In the genomic region with DNA sequence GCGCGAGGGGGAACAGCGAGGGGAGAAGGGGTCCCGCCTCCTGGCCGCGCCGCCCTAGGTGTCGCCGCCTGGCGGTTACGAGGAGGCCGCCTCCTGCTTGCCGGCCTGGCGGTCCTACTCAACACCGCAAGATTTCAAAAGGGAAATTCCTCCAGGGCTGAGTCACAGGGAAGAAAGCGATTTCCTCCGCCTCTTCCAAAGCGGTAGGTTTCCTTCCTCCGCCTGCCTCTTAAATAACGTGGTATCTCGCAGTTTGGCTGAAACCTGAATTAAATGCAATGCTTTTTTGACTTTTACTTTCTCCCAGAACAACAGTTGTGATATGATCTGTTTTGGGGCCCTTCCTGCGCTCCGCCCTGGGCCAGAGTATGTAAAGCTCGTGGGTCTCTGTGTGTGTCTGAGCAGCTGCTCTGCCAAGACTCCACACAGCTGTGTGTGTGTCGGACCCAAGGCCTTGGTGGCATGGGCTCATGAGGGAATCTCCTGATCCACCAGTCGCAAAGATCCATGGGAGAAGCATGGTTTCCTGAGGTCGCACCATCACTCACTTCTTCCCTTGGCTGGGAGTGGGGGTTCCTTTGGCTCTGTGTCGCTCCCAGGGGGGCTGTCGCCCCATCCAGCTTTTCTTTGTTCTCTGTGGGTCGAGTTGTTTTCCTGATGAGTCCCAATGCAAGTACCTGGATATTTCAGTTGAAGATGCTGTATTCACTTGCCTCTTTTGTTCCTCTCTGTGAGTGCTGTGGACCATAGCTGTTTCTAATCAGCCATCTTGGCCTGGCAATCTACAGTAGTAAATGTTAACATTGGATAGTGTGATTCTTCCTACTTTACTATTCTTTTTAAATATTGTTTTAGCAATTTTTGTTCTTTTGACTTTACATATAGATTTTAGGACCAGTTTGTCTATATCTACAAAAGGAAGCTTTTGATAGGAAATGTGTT, we compare ENCODE assay signal across 8 cellular contexts. TPM values are rescaled to one million over a fixed set of nuclear protein-coding genes. Genes with fewer than 3 reads are reported as not detected.
DNase-seq lines count a peak whose midpoint lies in the region; ATAC-seq and TF ChIP-seq lines count a peak whose summit lies in the region.

No MANE protein-coding gene starts in this region.

- peak overlapping the region; percentile 4 for H3K4me3 Mint-ChIP-seq in activated T-helper 2 cell treated with anti-CD3 and anti-CD28 coated beads, Interferon-gamma antibody, Interleukin-2, Interleukin-4, amounts not matched to agents 10 μg/mL and 5 μg/mL and 100 μg/mL, durations not matched to agents 14 hours and 24 hours and 36 hours (ENCODE audit: low read depth)
- peak overlapping the region; percentile 80 for H3K4me3 Mint-ChIP-seq in nephron progenitor cell

- peaks cover 34% of the 10 kb centered on the region for H3K4me1 ChIP-seq in OCI-LY3 (ENCODE audit: low read length)

- H3K4me3 ChIP-seq in OCI-LY3 (ENCODE audit: low read length), result peak overlapping the region; percentile 86

- no peaks in the 10 kb centered on the region for H3K27me3 ChIP-seq in OCI-LY3 (ENCODE audit: low read depth, low read length)

- DNase-seq in AG08396 (ENCODE audit: low spot score), result peak; percentile 90
- DNase-seq in activated T-helper 2 cell treated with anti-CD3 and anti-CD28 coated beads, Interferon-gamma antibody, Interleukin-2, Interleukin-4, amounts not matched to agents 10 μg/mL and 5 μg/mL and 100 μg/mL, durations not matched to agents 14 hours and 24 hours and 36 hours (ENCODE audit: low spot score), result peak; percentile 41
- peak; percentile 82 for DNase-seq in fibroblast of the conjunctiva (ENCODE audit: low read depth)
- DNase-seq in nephron progenitor cell, result peak; percentile 68
- DNase-seq in stimulated activated naive CD4-positive, alpha-beta T cell treated with Interleukin-2 at 50 U/mL for 16 hours (lab: John Stamatoyannopoulos, UW), result peak; percentile 66
- no peak for DNase-seq in NCI-H2107 (lab: John Stamatoyannopoulos, UW)

- intact Hi-C loops in activated T-helper 2 cell treated with anti-CD3 and anti-CD28 coated beads, Interferon-gamma antibody, Interleukin-2, Interleukin-4, amounts not matched to agents 10 μg/mL and 5 μg/mL and 100 μg/mL, durations not matched to agents 14 hours and 24 hours and 36 hours (cut with micrococcal nuclease), result loop anchor here (1.0 to 10.0 kb wide), 2 partner anchors 100 to 539 kb away; no protein-coding TSS in a partner anchor

- H3K4me2 ChIP-seq in OCI-LY3 (ENCODE audit: low read length), result peak overlapping the region; percentile 100

- H3K27ac Mint-ChIP-seq in activated T-helper 2 cell treated with anti-CD3 and anti-CD28 coated beads, Interferon-gamma antibody, Interleukin-2, Interleukin-4, amounts not matched to agents 10 μg/mL and 5 μg/mL and 100 μg/mL, durations not matched to agents 14 hours and 24 hours and 36 hours, result peak overlapping the region; percentile 30
- peak overlapping the region; percentile 86 for H3K27ac Mint-ChIP-seq in nephron progenitor cell

- peaks cover 6% of the 10 kb centered on the region for H3K9me3 Mint-ChIP-seq in activated T-helper 2 cell treated with anti-CD3 and anti-CD28 coated beads, Interferon-gamma antibody, Interleukin-2, Interleukin-4, amounts not matched to agents 10 μg/mL and 5 μg/mL and 100 μg/mL, durations not matched to agents 14 hours and 24 hours and 36 hours
- peaks cover 53% of the 10 kb centered on the region for H3K9me3 Mint-ChIP-seq in nephron progenitor cell

- peaks cover 58% of the 10 kb centered on the region for H3K27me3 Mint-ChIP-seq in activated T-helper 2 cell treated with anti-CD3 and anti-CD28 coated beads, Interferon-gamma antibody, Interleukin-2, Interleukin-4, amounts not matched to agents 10 μg/mL and 5 μg/mL and 100 μg/mL, durations not matched to agents 14 hours and 24 hours and 36 hours (ENCODE audit: low read depth)
- peaks cover 8% of the 10 kb centered on the region for H3K27me3 Mint-ChIP-seq in nephron progenitor cell (ENCODE audit: low read depth, poor library complexity)

- H3K9me3 ChIP-seq in OCI-LY3 (ENCODE audit: insufficient read depth, low read length), result no peaks in the 10 kb centered on the region

- peaks cover 19% of the 10 kb centered on the region for H3K4me1 Mint-ChIP-seq in activated T-helper 2 cell treated with anti-CD3 and anti-CD28 coated beads, Interferon-gamma antibody, Interleukin-2, Interleukin-4, amounts not matched to agents 10 μg/mL and 5 μg/mL and 100 μg/mL, durations not matched to agents 14 hours and 24 hours and 36 hours (ENCODE audit: low read depth)
- peaks cover 33% of the 10 kb centered on the region for H3K4me1 Mint-ChIP-seq in nephron progenitor cell

- peak overlapping the region; percentile 93 for H3K9ac ChIP-seq in OCI-LY3 (ENCODE audit: low read length)

- H2AFZ ChIP-seq in OCI-LY3 (ENCODE audit: low read depth, low read length), result peak overlapping the region; percentile 88; the same call in 1 of the 2 replicates

- ATAC-seq in GM21423 (IDR thresholded peaks at IDR 0.05; ENCODE audit: unreplicated experiment), result peak; percentile 44

- H3K79me2 ChIP-seq in OCI-LY3 (ENCODE audit: low read length), result peaks cover 7% of the 10 kb centered on the region

- H4K20me1 ChIP-seq in OCI-LY3 (ENCODE audit: insufficient read depth, low read length), result no peaks in the 10 kb centered on the region

- peak overlapping the region; percentile 90 for H3K27ac ChIP-seq in OCI-LY3 (ENCODE audit: low read length)

- no peaks in the 10 kb centered on the region for H3K36me3 Mint-ChIP-seq in activated T-helper 2 cell treated with anti-CD3 and anti-CD28 coated beads, Interferon-gamma antibody, Interleukin-2, Interleukin-4, amounts not matched to agents 10 μg/mL and 5 μg/mL and 100 μg/mL, durations not matched to agents 14 hours and 24 hours and 36 hours (ENCODE audit: low read depth)
- peaks cover 40% of the 10 kb centered on the region for H3K36me3 Mint-ChIP-seq in nephron progenitor cell (ENCODE audit: low read depth)

- H3K36me3 ChIP-seq in OCI-LY3 (replicated peaks; ENCODE audit: low read depth, low read length), result no peaks in the 10 kb centered on the region

- TF ChIP-seq CTCF in OCI-LY3 (IDR thresholded peaks at IDR 0.05; ENCODE audit: low read depth, low read length) (peak; percentile 26), nephron progenitor cell (IDR thresholded peaks at IDR 0.05) (peak; percentile 62)

RNA-seq across cellular contexts. Expression of gene NOTCH4, which starts 31.6 kb away (rescaled TPM):
- 0.48 and 0.52 TPM in 2 replicates for total RNA-seq in activated T-helper 2 cell treated with anti-CD3 and anti-CD28 coated beads, Interferon-gamma antibody, Interleukin-2, Interleukin-4, amounts not matched to agents 10 μg/mL and 5 μg/mL and 100 μg/mL, durations not matched to agents 14 hours and 24 hours and 36 hours
